In the genomic region with DNA sequence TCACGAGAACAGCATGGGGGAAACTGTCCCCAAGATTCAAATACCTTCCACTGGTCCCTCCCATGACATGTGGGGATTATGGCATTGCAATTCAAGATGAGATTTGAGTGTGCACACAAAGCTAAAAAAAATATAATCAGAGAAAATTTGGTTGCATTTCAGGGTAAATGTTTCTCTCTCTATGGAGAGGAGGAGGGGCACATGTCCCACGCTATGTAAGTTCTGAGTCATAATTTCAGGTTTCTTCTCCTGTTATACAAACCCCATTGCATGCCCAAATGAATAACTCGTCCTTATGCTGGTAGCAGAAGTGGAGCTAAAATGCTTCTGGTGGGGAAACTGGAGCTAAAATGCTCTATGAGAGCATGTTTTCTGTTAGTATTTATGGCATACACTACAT, we compare ENCODE assay signal across 23 cellular contexts.
A peak's percentile ranks its signal among the peaks of the same experiment; 100 is the strongest.
DNase-seq lines count a peak whose midpoint lies in the region; ATAC-seq, FAIRE-seq and TF ChIP-seq lines count a peak whose summit lies in the region.
"Had no signal": no experiment of that assay in that cellular context is flagged by ENCODE, and none has a peak within 500 bp of the region (broad histone marks: within the 10 kb centered on the region; RNA-seq: fewer than 3 reads in every experiment).

No MANE protein-coding gene starts in this region.

- no peak overlapping the region for H3K9ac ChIP-seq in GM12878 (ENCODE audit: control insufficient read depth, insufficient read depth, low read length)

- TF ChIP-seq POLR2A in GM12878 (IDR thresholded peaks at IDR 0.05; ENCODE audit: low read depth, low read length), result no peak

- no peaks in the 10 kb centered on the region for H3K27me3 ChIP-seq in GM12878 (replicated peaks in 1 of 2; ENCODE audit: control insufficient read depth in 2 of 2, insufficient read depth in 2 of 2, low read length in 1 of 2)
- H3K27me3 ChIP-seq: BE2C, body of pancreas, colonic mucosa, upper lobe of left lung had no signal

- no peak for TF ChIP-seq EP300 in GM12878 (IDR thresholded peaks at IDR 0.05; ENCODE audit: borderline replicate concordance in 1 of 2, control insufficient read depth in 1 of 2, low read depth in 2 of 2, low read length in 2 of 2)

- H3K79me2 ChIP-seq in GM12878 (ENCODE audit: control insufficient read depth, insufficient read depth, low read length), result no peaks in the 10 kb centered on the region

- ATAC-seq in GM21423 (IDR thresholded peaks at IDR 0.05; ENCODE audit: unreplicated experiment) (peak; percentile 51), HG03565 (IDR thresholded peaks at IDR 0.05; ENCODE audit: unreplicated experiment) (peak; percentile 68), GM12878 (peak; percentile 57), HG02571 (IDR thresholded peaks at IDR 0.05; ENCODE audit: unreplicated experiment) (no peak)
- ATAC-seq: body of pancreas; stimulated activated naive CD8-positive, alpha-beta T cell treated with anti-CD3 and anti-CD28 coated beads, Interleukin-15, amount 100 ng/mL, for 72 hours had no signal

- intact Hi-C loops in GM12878 (cut with micrococcal nuclease; ENCODE audit: unreplicated experiment), result loop anchor here (5.0 to 10.0 kb wide), 4 partner anchors 61 to 644 kb away; no protein-coding TSS in a partner anchor

- POLR2A ChIA-PET in GM12878 (lab: Charles Lee), result no interaction called here

- in situ Hi-C loops in GM12878 (cut with MboI), result no loop called here

- FAIRE-seq in GM12878 (lab: Jason Lieb, UNC), result no peak
- FAIRE-seq: endometrium, GM18507, H54 had no signal

- H3K4me1 ChIP-seq in GM12878 (ENCODE audit: control insufficient read depth, insufficient read depth, low read length), result no peaks in the 10 kb centered on the region
- H3K4me1 ChIP-seq: BE2C, body of pancreas, colonic mucosa, upper lobe of left lung had no signal

- TF ChIP-seq CTCF in GM12878 (IDR thresholded peaks at IDR 0.05 in 2 of 3, conservative IDR thresholded peaks at IDR 0.05 in 1 of 3; ENCODE audit: control insufficient read depth in 2 of 3, extremely low read depth in 1 of 3, insufficient read depth in 1 of 3, low read depth in 3 of 3, low read length in 3 of 3), result no peak
- no peak for TF ChIP-seq CTCF in foreskin fibroblast (IDR thresholded peaks at IDR 0.05; ENCODE audit: low read depth, low read length)

- SMC1A ChIA-PET in GM12878 (lab: Charles Lee; ENCODE audit: uncharacterized antibody, unreplicated experiment), result no interaction called here

- RAD21 ChIA-PET in GM12878 (lab: Charles Lee; ENCODE audit: unreplicated experiment), result interaction anchor here (0.9 kb wide), 1 partner anchor 681 kb away, joined by 4 read pairs; no protein-coding TSS in a partner anchor

- BruUV-seq in GM12878 (replicated peaks; lab: Mats Ljungman, UMichigan), result no TSS peak

- H3K4me2 ChIP-seq in GM12878 (ENCODE audit: control insufficient read depth, insufficient read depth), result no peak overlapping the region

- DNase-seq in Daoy (ENCODE audit: low read depth) (peak; percentile 14), GM12878 (ENCODE audit: low read depth, low spot score) (no peak), hippocampal formation (lab: John Stamatoyannopoulos, UW) (no peak), foreskin fibroblast (no peak), islet precursor cell (no peak)
- DNase-seq: activated CD4-positive, alpha-beta T cell treated with anti-CD3 and anti-CD28 coated beads for 48 hours; BE2C; body of pancreas; colonic mucosa; COR-L47; DND-41; hypothalamus; NCI-H1694; nucleus accumbens; stimulated activated CD4-positive, alpha-beta T cell treated with anti-CD3 and anti-CD28 coated beads, Interleukin-4, amount 100 ng/mL, for 24 hours; stimulated activated naive CD8-positive, alpha-beta T cell treated with anti-CD3 and anti-CD28 coated beads, Interleukin-15, amount 100 ng/mL, for 72 hours; upper lobe of left lung had no signal

- no peak overlapping the region for H3K4me3 ChIP-seq in GM12878
- no peak overlapping the region for H3K4me3 ChIP-seq in foreskin fibroblast (ENCODE audit: low read depth in 1 of 2, low read length in 2 of 2)
- H3K4me3 ChIP-seq: body of pancreas, colonic mucosa, upper lobe of left lung had no signal

- no peak overlapping the region for H2AFZ ChIP-seq in GM12878 (ENCODE audit: control insufficient read depth, low read depth, low read length)

- CTCF ChIA-PET in GM12878 (lab: Yijun Ruan, JAX), result no interaction called here

- WGBS in GM12878 (ENCODE audit: insufficient coverage, insufficient replicate concordance, low lambda C conversion rate, missing lambda C conversion rate), result 0% methylated on average over 3 of the region's 3 CpGs

- no peaks in the 10 kb centered on the region for H4K20me1 ChIP-seq in GM12878 (ENCODE audit: control insufficient read depth, insufficient read depth)

- no peak overlapping the region for H3K27ac ChIP-seq in GM12878 (ENCODE audit: control insufficient read depth, insufficient read depth)
- H3K27ac ChIP-seq: body of pancreas, colonic mucosa, upper lobe of left lung had no signal

- TF ChIP-seq RAD21 in GM12878 (IDR thresholded peaks at IDR 0.05; ENCODE audit: insufficient read depth, low read depth, low read length), result no peak

- no peaks in the 10 kb centered on the region for H3K9me3 ChIP-seq in GM12878 (replicated peaks; ENCODE audit: control insufficient read depth, insufficient read depth, low read length)
- H3K9me3 ChIP-seq: BE2C, body of pancreas, colonic mucosa, upper lobe of left lung had no signal

- no peaks in the 10 kb centered on the region for H3K36me3 ChIP-seq in GM12878 (ENCODE audit: control insufficient read depth in 2 of 2, insufficient read depth in 2 of 2, low read length in 1 of 2)
- H3K36me3 ChIP-seq: BE2C, colonic mucosa, upper lobe of left lung had no signal

TF ChIP-seq in GM12878, 131 proteins besides CTCF, POLR2A, EP300 and RAD21 (continues in another document):
- TF ChIP-seq ZNF622 (IDR thresholded peaks at IDR 0.05) (no peak), RCOR1 (conservative IDR thresholded peaks at IDR 0.05; ENCODE audit: low read depth, low read length) (no peak), ATF7 (IDR thresholded peaks at IDR 0.05; ENCODE audit: low read depth) (no peak), CEBPB (IDR thresholded peaks at IDR 0.05; ENCODE audit: borderline replicate concordance in 1 of 2, low read depth in 2 of 2, low read length in 2 of 2) (no peak), POLR2AphosphoS5 (IDR thresholded peaks at IDR 0.05; ENCODE audit: low read length) (no peak), SMAD1 (IDR thresholded peaks at IDR 0.05; ENCODE audit: low read depth, partially characterized antibody) (no peak), ESRRA (IDR thresholded peaks at IDR 0.05; ENCODE audit: low read length) (no peak), FOS (IDR thresholded peaks at IDR 0.05; ENCODE audit: borderline replicate concordance, extremely low read depth, insufficient read length) (no peak), RBBP5 (conservative IDR thresholded peaks at IDR 0.05) (no peak), MTA3 (IDR thresholded peaks at IDR 0.05; ENCODE audit: borderline replicate concordance, low read length) (no peak), EZH2 (IDR thresholded peaks at IDR 0.05; ENCODE audit: borderline replicate concordance, control insufficient read depth, low read depth, low read length) (no peak), KAT2A (conservative IDR thresholded peaks at IDR 0.05; ENCODE audit: control insufficient read depth, low read depth, low read length) (no peak), IRF4 (IDR thresholded peaks at IDR 0.05; ENCODE audit: low read depth, low read length) (peak; percentile 21; the same call in 1 of the 2 replicates), SRF (IDR thresholded peaks at IDR 0.05; ENCODE audit: low read depth in 2 of 2, low read length in 2 of 2) (no peak), NBN (IDR thresholded peaks at IDR 0.05) (no peak), JUNB (IDR thresholded peaks at IDR 0.05) (peak; percentile 62), MTA2 (IDR thresholded peaks at IDR 0.05; ENCODE audit: low read depth) (no peak), NR2C2 (IDR thresholded peaks at IDR 0.05; ENCODE audit: borderline replicate concordance, control insufficient read depth, insufficient read length, low read depth) (no peak)
- TF ChIP-seq, protein P1, sequence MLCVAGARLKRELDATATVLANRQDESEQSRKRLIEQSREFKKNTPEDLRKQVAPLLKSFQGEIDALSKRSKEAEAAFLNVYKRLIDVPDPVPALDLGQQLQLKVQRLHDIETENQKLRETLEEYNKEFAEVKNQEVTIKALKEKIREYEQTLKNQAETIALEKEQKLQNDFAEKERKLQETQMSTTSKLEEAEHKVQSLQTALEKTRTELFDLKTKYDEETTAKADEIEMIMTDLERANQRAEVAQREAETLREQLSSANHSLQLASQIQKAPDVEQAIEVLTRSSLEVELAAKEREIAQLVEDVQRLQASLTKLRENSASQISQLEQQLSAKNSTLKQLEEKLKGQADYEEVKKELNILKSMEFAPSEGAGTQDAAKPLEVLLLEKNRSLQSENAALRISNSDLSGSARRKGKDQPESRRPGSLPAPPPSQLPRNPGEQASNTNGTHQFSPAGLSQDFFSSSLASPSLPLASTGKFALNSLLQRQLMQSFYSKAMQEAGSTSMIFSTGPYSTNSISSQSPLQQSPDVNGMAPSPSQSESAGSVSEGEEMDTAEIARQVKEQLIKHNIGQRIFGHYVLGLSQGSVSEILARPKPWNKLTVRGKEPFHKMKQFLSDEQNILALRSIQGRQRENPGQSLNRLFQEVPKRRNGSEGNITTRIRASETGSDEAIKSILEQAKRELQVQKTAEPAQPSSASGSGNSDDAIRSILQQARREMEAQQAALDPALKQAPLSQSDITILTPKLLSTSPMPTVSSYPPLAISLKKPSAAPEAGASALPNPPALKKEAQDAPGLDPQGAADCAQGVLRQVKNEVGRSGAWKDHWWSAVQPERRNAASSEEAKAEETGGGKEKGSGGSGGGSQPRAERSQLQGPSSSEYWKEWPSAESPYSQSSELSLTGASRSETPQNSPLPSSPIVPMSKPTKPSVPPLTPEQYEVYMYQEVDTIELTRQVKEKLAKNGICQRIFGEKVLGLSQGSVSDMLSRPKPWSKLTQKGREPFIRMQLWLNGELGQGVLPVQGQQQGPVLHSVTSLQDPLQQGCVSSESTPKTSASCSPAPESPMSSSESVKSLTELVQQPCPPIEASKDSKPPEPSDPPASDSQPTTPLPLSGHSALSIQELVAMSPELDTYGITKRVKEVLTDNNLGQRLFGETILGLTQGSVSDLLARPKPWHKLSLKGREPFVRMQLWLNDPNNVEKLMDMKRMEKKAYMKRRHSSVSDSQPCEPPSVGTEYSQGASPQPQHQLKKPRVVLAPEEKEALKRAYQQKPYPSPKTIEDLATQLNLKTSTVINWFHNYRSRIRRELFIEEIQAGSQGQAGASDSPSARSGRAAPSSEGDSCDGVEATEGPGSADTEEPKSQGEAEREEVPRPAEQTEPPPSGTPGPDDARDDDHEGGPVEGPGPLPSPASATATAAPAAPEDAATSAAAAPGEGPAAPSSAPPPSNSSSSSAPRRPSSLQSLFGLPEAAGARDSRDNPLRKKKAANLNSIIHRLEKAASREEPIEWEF (IDR thresholded peaks at IDR 0.05; ENCODE audit: insufficient replicate concordance, low read depth, low read length), result no peak
